Comparison of ENCODE assay signal across 1 cellular context in the genomic region with DNA sequence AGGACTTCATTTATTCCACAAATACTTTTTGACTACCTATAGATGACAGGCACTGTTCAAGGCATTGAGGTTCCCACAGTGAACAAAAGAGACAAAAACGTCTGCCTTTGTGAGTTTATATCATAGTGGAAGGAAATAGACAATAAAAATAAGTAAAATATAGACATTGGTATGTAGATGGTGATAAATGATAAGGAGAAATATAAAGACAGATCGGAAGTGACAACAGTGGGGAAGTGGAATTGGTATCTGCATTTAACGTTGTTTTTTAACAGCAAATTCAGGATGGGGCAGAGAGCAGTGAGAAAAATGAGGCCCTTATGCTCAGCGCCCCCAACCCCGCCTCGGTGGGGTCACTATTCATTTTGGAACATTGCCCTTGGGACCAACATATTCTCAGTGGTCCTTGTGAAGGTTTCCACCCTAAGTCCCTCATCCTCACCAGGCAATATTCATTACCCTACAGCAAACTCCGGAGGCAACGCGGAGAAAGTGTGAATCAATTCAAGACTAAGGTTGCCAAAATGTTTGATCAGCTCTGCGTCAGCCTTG.
TF ChIP-seq lines count a peak whose summit lies in the region.

No MANE protein-coding gene starts in this region.

TF ChIP-seq in K562, 482 proteins besides CTCF, POLR2A, EP300 and RAD21:
- TF ChIP-seq CEBPG (CRISPR knock-in tag; IDR thresholded peaks at IDR 0.05), result 0 out of 2 replicates have a peak, but pooled peaks have one; percentile 27
- TF ChIP-seq CEBPG (tag; conservative IDR thresholded peaks at IDR 0.05 in 1 of 2, IDR thresholded peaks at IDR 0.05 in 1 of 2), result no peak
- TF ChIP-seq ZNF57 (CRISPR knock-in tag; IDR thresholded peaks at IDR 0.05), result no peak
- TF ChIP-seq TRIM28 (IDR thresholded peaks at IDR 0.05), result no peak
- TF ChIP-seq U2AF1 (optimal IDR thresholded peaks at IDR 0.05; ENCODE audit: low read depth, low read length), result no peak
- TF ChIP-seq NONO (IDR thresholded peaks at IDR 0.05; ENCODE audit: low read depth in 2 of 2, low read length in 1 of 2), result 0 out of 4 replicates have a peak, but pooled peaks of 1 of the 2 experiments have one; percentile 3
- no peak for TF ChIP-seq ZNF445 (CRISPR knock-in tag; IDR thresholded peaks at IDR 0.05; ENCODE audit: low read depth)
- TF ChIP-seq JUN (IDR thresholded peaks at IDR 0.05; ENCODE audit: borderline replicate concordance, low read depth, low read length), result no peak
- TF ChIP-seq JUN (CRISPR knock-in tag; IDR thresholded peaks at IDR 0.05; ENCODE audit: borderline replicate concordance), result 0 out of 2 replicates have a peak, but pooled peaks have one; percentile 59
- peak; percentile 38; the same call in 1 of the 2 replicates for TF ChIP-seq SMARCA4 (IDR thresholded peaks at IDR 0.05)
- TF ChIP-seq ZNF766 (CRISPR knock-in tag; conservative IDR thresholded peaks at IDR 0.05), result peak; percentile 72
- no peak for TF ChIP-seq RBM22 (IDR thresholded peaks at IDR 0.05; ENCODE audit: low read depth, low read length, poor library complexity, severe bottlenecking)
- no peak for TF ChIP-seq CBFA2T3 (IDR thresholded peaks at IDR 0.05)
- no peak for TF ChIP-seq SMAD1 (IDR thresholded peaks at IDR 0.05; ENCODE audit: low read depth, low read length, partially characterized antibody)
- no peak for TF ChIP-seq TRIM24 (IDR thresholded peaks at IDR 0.05)
- no peak for TF ChIP-seq ZNF431 (CRISPR knock-in tag; IDR thresholded peaks at IDR 0.05)
- TF ChIP-seq ARNT (IDR thresholded peaks at IDR 0.05), result peak in 1 of 2 experiments; percentile 41; a peak in 1 of 4 replicates
TF ChIP-seq in K562: peak in this region for 6.
